Comparison of ENCODE assay signal across 1 cellular context in the genomic region with DNA sequence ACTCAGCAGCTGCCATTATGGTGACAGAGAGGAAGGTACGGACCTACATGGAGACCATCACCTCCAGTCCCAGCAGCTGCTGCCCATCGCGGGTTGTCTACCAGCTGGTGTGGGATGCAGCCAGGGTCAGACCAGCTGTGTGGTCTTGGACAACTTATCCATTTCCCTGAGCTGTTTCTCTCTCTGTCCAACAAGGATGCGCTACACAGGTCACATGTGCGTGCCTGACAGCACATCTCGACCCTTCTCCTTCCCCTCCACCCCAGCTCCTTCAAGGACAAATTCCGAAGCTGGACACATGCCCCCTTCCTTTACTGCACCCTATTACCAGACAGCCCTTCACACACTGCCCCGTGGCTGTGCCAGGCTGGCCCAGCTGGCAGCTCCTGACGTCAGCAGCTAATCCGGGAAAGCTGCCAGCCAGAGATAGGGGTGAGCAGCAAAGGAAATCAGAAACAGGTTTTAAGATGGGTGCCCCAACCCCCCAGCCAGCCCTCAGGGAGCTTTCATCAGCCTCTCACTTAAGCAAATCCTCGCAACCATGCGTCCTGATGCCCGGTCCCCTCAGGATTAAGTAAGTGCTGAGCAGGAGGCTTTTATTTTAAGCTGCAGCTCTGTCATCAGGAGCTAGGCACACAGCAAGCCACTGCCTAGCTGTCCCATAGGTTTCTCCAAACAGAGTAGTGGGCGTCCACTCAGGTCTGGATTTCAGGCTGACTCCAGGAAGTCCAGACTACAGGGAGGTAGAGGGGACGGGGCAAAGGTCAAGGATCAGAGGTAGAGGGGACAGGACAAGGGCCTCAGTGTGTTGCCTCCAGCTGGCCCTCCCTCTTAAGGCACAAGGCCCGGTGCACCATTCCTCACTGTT.
A peak's percentile ranks its signal among the peaks of the same experiment; 100 is the strongest.
TF ChIP-seq lines count a peak whose summit lies in the region.

No MANE protein-coding gene starts in this region.

TF ChIP-seq in SK-N-SH, 30 proteins besides CTCF, POLR2A, EP300 and RAD21 (continued from another document):
- TF ChIP-seq, protein P1, sequence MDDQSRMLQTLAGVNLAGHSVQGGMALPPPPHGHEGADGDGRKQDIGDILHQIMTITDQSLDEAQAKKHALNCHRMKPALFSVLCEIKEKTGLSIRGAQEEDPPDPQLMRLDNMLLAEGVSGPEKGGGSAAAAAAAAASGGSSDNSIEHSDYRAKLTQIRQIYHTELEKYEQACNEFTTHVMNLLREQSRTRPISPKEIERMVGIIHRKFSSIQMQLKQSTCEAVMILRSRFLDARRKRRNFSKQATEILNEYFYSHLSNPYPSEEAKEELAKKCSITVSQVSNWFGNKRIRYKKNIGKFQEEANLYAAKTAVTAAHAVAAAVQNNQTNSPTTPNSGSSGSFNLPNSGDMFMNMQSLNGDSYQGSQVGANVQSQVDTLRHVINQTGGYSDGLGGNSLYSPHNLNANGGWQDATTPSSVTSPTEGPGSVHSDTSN (IDR thresholded peaks at IDR 0.05) = peak; percentile 22; the same call in 1 of the 2 replicates
- no peak for TF ChIP-seq TEAD4 (IDR thresholded peaks at IDR 0.05; ENCODE audit: borderline replicate concordance, insufficient read depth)
